In the genomic region with DNA sequence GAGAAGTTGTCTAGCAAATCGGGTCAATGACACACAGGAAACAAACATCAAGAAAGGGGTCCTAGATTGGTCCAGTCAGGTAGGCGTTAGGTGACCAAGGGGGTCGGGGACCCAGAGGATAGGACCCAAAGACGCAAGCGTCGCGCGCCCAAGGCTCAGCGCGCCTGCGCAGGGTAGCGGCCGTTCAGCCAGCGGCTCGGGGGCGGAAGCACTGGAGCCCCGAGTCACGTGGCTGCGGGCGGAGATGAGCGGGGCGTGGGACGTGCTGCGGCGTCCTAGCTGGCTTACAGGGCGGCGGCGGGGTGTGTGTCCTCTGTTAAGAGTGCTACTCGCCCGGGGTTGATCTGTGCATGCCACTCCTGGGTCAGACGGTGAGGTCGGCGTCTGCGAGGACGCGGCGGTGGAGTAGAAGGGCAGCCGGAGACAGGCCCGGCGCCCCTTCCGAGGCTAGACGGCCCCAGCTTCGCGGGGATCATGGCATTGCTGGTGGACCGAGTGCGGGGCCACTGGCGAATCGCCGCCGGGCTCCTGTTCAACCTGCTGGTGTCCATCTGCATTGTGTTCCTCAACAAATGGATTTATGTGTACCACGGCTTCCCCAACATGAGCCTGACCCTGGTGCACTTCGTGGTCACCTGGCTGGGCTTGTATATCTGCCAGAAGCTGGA, we compare ENCODE assay signal across 8 cellular contexts. TPM values are rescaled to one million over a fixed set of nuclear protein-coding genes. Genes with fewer than 3 reads are reported as not detected.
DNase-seq lines count a peak whose midpoint lies in the region; ATAC-seq and TF ChIP-seq lines count a peak whose summit lies in the region.

A gene (plus strand): TSS at position 273 of the 668 bp plus-strand sequence. CDS start 202 bp downstream, at position 475.

- no peak for TF ChIP-seq CTCF in LNCaP clone FGC (IDR thresholded peaks at IDR 0.05; ENCODE audit: control insufficient read depth, extremely low read depth, insufficient read depth)
- no peak for TF ChIP-seq CTCF in fibroblast of the aortic adventitia (IDR thresholded peaks at IDR 0.05; ENCODE audit: insufficient read depth, low read length)
- no peak for TF ChIP-seq CTCF in nephron (IDR thresholded peaks at IDR 0.05; ENCODE audit: unreplicated experiment in 3 of 3)

- peak within 1 kb of the TSS; percentile 20 to 95 (median 94) for H3K27ac Mint-ChIP-seq in nephron

- H3K27me3 Mint-ChIP-seq in nephron (ENCODE audit: low read depth) = no peaks in the 10 kb centered on the region

- peak; percentile 91 for DNase-seq in EH (ENCODE audit: low read depth)
- peak; percentile 100 for DNase-seq in GOT3 (lab: John Stamatoyannopoulos, UW)
- peak; percentile 69 for DNase-seq in LNCaP clone FGC (ENCODE audit: low read depth)
- peak; percentile 95 for DNase-seq in RPMI8226
- DNase-seq in activated T-helper 9 cell treated with anti-CD3 and anti-CD28 coated beads, Interleukin-2, amount 50 U/mL, for 16 hours (ENCODE audit: low read depth) = peak; percentile 85
- DNase-seq in fibroblast of the aortic adventitia (ENCODE audit: low read depth) = peak; percentile 76
- DNase-seq in stimulated activated naive CD8-positive, alpha-beta T cell treated with anti-CD3 and anti-CD28 coated beads, Interleukin-15, Interleukin-2, amounts not matched to agents 100 U/mL and 50 U/mL, for 24 hours = peak; percentile 94

- H3K4me3 Mint-ChIP-seq in nephron = peak within 1 kb of the TSS; percentile 98 to 100 (median 99)

- H3K4me1 Mint-ChIP-seq in nephron = peaks cover 43% of the 10 kb centered on the region

- ATAC-seq in stimulated activated naive CD8-positive, alpha-beta T cell treated with anti-CD3 and anti-CD28 coated beads, Interleukin-15, Interleukin-2, amounts not matched to agents 100 U/mL and 50 U/mL, for 24 hours = peak; percentile 98

- peaks cover 21% of the 10 kb centered on the region for H3K36me3 Mint-ChIP-seq in nephron (ENCODE audit: low read depth)

- peak within 1 kb of the TSS; percentile 77 for H3K4me3 ChIP-seq in LNCaP clone FGC (ENCODE audit: low read depth, low read length)
- peak within 1 kb of the TSS; percentile 90 for H3K4me3 ChIP-seq in fibroblast of the aortic adventitia (ENCODE audit: low read depth, low read length)

- H3K9me3 Mint-ChIP-seq in nephron = no peaks in the 10 kb centered on the region

RNA-seq across cellular contexts. Expression of the gene that starts here (rescaled TPM):
- total RNA-seq in fibroblast of the aortic adventitia (ENCODE audit: low replicate concordance) = 2.4 and 7.0 TPM in 2 replicates

Comparison
In these comparisons a context has a peak if more than half of its experiments do, and no peak if none do; other contexts are left out.
1. Peak in every context shown above with its lines: DNase-seq, ATAC-seq and H3K4me3 ChIP-seq.